3 cellular contexts compared by ENCODE assay signal in the genomic region with DNA sequence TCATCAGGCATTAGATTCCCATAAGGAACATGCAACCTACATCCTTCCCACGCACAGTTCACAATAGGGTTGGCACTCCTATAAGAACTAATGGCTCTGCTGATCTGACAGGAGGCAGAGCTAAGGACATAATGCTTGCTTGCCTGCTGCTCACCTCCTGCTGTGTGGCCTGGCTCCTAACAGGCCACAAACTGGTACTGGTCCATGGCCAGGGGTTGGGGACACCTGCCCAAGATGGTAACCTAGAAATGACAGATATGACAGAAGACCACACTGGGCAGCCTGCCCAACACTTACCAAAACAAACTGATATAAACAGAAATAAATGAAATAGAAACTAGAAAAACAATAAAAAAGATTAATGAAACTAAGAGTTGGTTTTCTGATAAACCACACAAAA.
"Had no signal": no experiment of that assay in that cellular context is flagged by ENCODE, and none has a peak within 500 bp of the region (broad histone marks: within the 10 kb centered on the region; RNA-seq: fewer than 3 reads in every experiment).

No MANE protein-coding gene starts in this region.

- DNase-seq: H9, HCEC 1CT, IMR-90 had no signal
